8 cellular contexts compared by ENCODE assay signal in genomic region chr1:160261526-160261877, GRCh38. TPM values are rescaled to one million over a fixed set of nuclear protein-coding genes. Genes with fewer than 3 reads are reported as not detected.
A peak's percentile ranks its signal among the peaks of the same experiment; 100 is the strongest.
DNase-seq lines count a peak whose midpoint lies in the region; FAIRE-seq and TF ChIP-seq lines count a peak whose summit lies in the region.

No MANE protein-coding gene starts in this region.

- FAIRE-seq in RCC 7860 (lab: Jason Lieb, UNC) = peak; percentile 24
- no peak for FAIRE-seq in urothelium cell line (lab: Jason Lieb, UNC)

- H3K9me3 ChIP-seq in prostate gland = no peaks in the 10 kb centered on the region

- DNase-seq in activated gamma-delta T cell treated with Interleukin-2 at 50 U/mL for 16 hours (peak; percentile 66), activated gamma-delta T cell (lab: John Stamatoyannopoulos, UW) (no peak), HK-2 (ENCODE audit: unreplicated experiment) (peak; percentile 51), RCC 7860 (ENCODE audit: low spot score) (peak; percentile 70), glutamatergic neuron (no peak), prostate gland (ENCODE audit: low spot score) (peak; percentile 73), urothelium cell line (ENCODE audit: low spot score) (peak; percentile 39)
- peak; percentile 91 for DNase-seq in activated naive CD4-positive, alpha-beta T cell treated with anti-CD3 and anti-CD28 coated beads for 36 hours

- peak overlapping the region; percentile 77 to 80 for H3K4me3 ChIP-seq in prostate gland

- no peaks in the 10 kb centered on the region for H3K36me3 ChIP-seq in prostate gland

- no peaks in the 10 kb centered on the region for H3K9me3 Mint-ChIP-seq in activated naive CD4-positive, alpha-beta T cell treated with anti-CD3 and anti-CD28 coated beads for 36 hours
- peaks cover 10% of the 10 kb centered on the region for H3K9me3 Mint-ChIP-seq in glutamatergic neuron (ENCODE audit: unreplicated experiment)

- no peaks in the 10 kb centered on the region for H3K27me3 ChIP-seq in prostate gland (replicated peaks; ENCODE audit: insufficient read depth)

- peak overlapping the region; percentile 98 for H3K4me3 Mint-ChIP-seq in activated naive CD4-positive, alpha-beta T cell treated with anti-CD3 and anti-CD28 coated beads for 36 hours
- H3K4me3 Mint-ChIP-seq in glutamatergic neuron (ENCODE audit: unreplicated experiment) = peak overlapping the region; percentile 97

- peak overlapping the region; percentile 100 for H3K27ac Mint-ChIP-seq in activated naive CD4-positive, alpha-beta T cell treated with anti-CD3 and anti-CD28 coated beads for 36 hours
- H3K27ac Mint-ChIP-seq in glutamatergic neuron (ENCODE audit: unreplicated experiment) = peak overlapping the region; percentile 97

- H3K4me1 Mint-ChIP-seq in activated naive CD4-positive, alpha-beta T cell treated with anti-CD3 and anti-CD28 coated beads for 36 hours (ENCODE audit: low read depth) = peaks cover 55% of the 10 kb centered on the region
- peaks cover 18% of the 10 kb centered on the region for H3K4me1 Mint-ChIP-seq in glutamatergic neuron (ENCODE audit: low read depth, unreplicated experiment)

- H3K36me3 Mint-ChIP-seq in activated naive CD4-positive, alpha-beta T cell treated with anti-CD3 and anti-CD28 coated beads for 36 hours (ENCODE audit: low read depth) = peaks cover 26% of the 10 kb centered on the region
- H3K36me3 Mint-ChIP-seq in glutamatergic neuron (ENCODE audit: unreplicated experiment) = no peaks in the 10 kb centered on the region

- intact Hi-C loops in activated naive CD4-positive, alpha-beta T cell treated with anti-CD3 and anti-CD28 coated beads for 36 hours (cut with micrococcal nuclease) = loop anchor here (1.0 to 10.0 kb wide), 10 partner anchors 24 to 1249 kb away; partner anchors contain the start of genes COPA, IGSF8, NCSTN and PEX19
- intact Hi-C loops in prostate gland (cut with DNase I) = no loop called here

- H3K27me3 Mint-ChIP-seq in activated naive CD4-positive, alpha-beta T cell treated with anti-CD3 and anti-CD28 coated beads for 36 hours (ENCODE audit: low read depth) = no peaks in the 10 kb centered on the region
- H3K27me3 Mint-ChIP-seq in glutamatergic neuron (ENCODE audit: unreplicated experiment) = peaks cover 5% of the 10 kb centered on the region

- H3K4me1 ChIP-seq in prostate gland (replicated peaks) = peaks cover 4% of the 10 kb centered on the region

- peak overlapping the region; percentile 98 for H3K27ac ChIP-seq in prostate gland

- TF ChIP-seq POLR2A in prostate gland (IDR thresholded peaks at IDR 0.05) = no peak

- under 1% methylated on average over 6 of the region's 6 CpGs for WGBS in prostate gland

- CTCF ChIA-PET in activated naive CD4-positive, alpha-beta T cell treated with anti-CD3 and anti-CD28 coated beads for 36 hours (lab: Charles Lee) = interaction anchor here (1.1 to 3.8 kb wide), 4 partner anchors 9 to 68 kb away, joined by 3 to 26 read pairs (median 12); no protein-coding TSS in a partner anchor

- no peak for TF ChIP-seq CTCF in glutamatergic neuron (IDR thresholded peaks at IDR 0.05; ENCODE audit: partially characterized antibody, unreplicated experiment)
- TF ChIP-seq CTCF in prostate gland (IDR thresholded peaks at IDR 0.05) = no peak

RNA-seq across cellular contexts. Expression of gene DCAF8, which starts 0.8 kb away (rescaled TPM):
- 100 to 1,000 TPM; 218 to 226 TPM for total RNA-seq in activated naive CD4-positive, alpha-beta T cell treated with anti-CD3 and anti-CD28 coated beads for 36 hours
- total RNA-seq in glutamatergic neuron (ENCODE audit: unreplicated experiment) = 146 TPM
- total RNA-seq in prostate gland = 100 to 1,000 TPM; 133 to 172 TPM

RNA-seq across cellular contexts. Expression of gene PEX19, which starts 23.4 kb away (rescaled TPM):
- 10 to 100 TPM; 58.3 to 65.4 TPM for total RNA-seq in activated naive CD4-positive, alpha-beta T cell treated with anti-CD3 and anti-CD28 coated beads for 36 hours
- 48.8 TPM for total RNA-seq in glutamatergic neuron (ENCODE audit: unreplicated experiment)
- total RNA-seq in prostate gland = 10 to 100 TPM; 49.6 to 61.0 TPM

RNA-seq across cellular contexts. Expression of gene PEA15, which starts 56.3 kb away (rescaled TPM):
- total RNA-seq in activated naive CD4-positive, alpha-beta T cell treated with anti-CD3 and anti-CD28 coated beads for 36 hours = 10 to 100 TPM; 34.3 to 42.0 TPM
- 44.6 TPM for total RNA-seq in glutamatergic neuron (ENCODE audit: unreplicated experiment)
- 100 to 1,000 TPM in 1 of 2 donors, 10 to 100 TPM in 1; 50.4 to 184 TPM for total RNA-seq in prostate gland

Comparison
In these comparisons a context has a peak if more than half of its experiments do, and no peak if none do; other contexts are left out.
1. DNase-seq: peak in activated gamma-delta T cell treated with Interleukin-2 at 50 U/mL for 16 hours (single experiment), HK-2 (single experiment), RCC 7860 (single experiment), activated naive CD4-positive, alpha-beta T cell treated with anti-CD3 and anti-CD28 coated beads for 36 hours (single experiment), prostate gland (single experiment) and urothelium cell line (single experiment); none in activated gamma-delta T cell (single experiment) and glutamatergic neuron (single experiment).